In genomic region chr13:39036212-39036611, GRCh38 we compare ENCODE assay signal across 8 cellular contexts. TPM values are rescaled to one million over a fixed set of nuclear protein-coding genes. Genes with fewer than 3 reads are reported as not detected.
DNase-seq lines count a peak whose midpoint lies in the region; ATAC-seq and TF ChIP-seq lines count a peak whose summit lies in the region.

No MANE protein-coding gene starts in this region.

- H3K27me3 ChIP-seq in PC-9 (ENCODE audit: insufficient read depth, low read depth) (no peaks in the 10 kb centered on the region), ectodermal cell (ENCODE audit: control insufficient read depth, insufficient read depth, low read length, poor library complexity, severe bottlenecking) (no peaks in the 10 kb centered on the region)

- peak; percentile 30 for DNase-seq in activated CD4-positive, alpha-beta T cell treated with anti-CD3 and anti-CD28 coated beads for 48 hours
- DNase-seq in activated CD4-positive, alpha-beta T cell treated with anti-CD3 and anti-CD28 coated beads, Interleukin-2, amount 50 U/mL, for 1 hour: no peak
- DNase-seq in PC-9 (no peak), nephron progenitor cell (no peak), midbrain (lab: John Stamatoyannopoulos, UW) (no peak), nucleus accumbens (lab: John Stamatoyannopoulos, UW) (no peak)

- no peak overlapping the region for H3K27ac Mint-ChIP-seq in nephron progenitor cell

- no peaks in the 10 kb centered on the region for H3K9me3 Mint-ChIP-seq in nephron progenitor cell

- 0 out of 2 replicates have a peak, but pooled peaks cover 4% of the 10 kb centered on the region for H3F3A ChIP-seq in PC-9 (ENCODE audit: insufficient read depth, low read depth)

- peaks cover 83% of the 10 kb centered on the region for H3K79me2 ChIP-seq in PC-9 (ENCODE audit: low read depth)

- H3K27ac ChIP-seq in PC-9 (peak overlapping the region; percentile 41), ectodermal cell (ENCODE audit: insufficient read depth, low read depth, low read length, poor library complexity, severe bottlenecking) (no peak overlapping the region)

- H2AFZ ChIP-seq in PC-9: peak overlapping the region; percentile 93

- H3K36me3 ChIP-seq in PC-9 (ENCODE audit: low read depth): peaks cover 17% of the 10 kb centered on the region; the same call in 1 of the 2 replicates
- no peaks in the 10 kb centered on the region for H3K36me3 ChIP-seq in ectodermal cell (ENCODE audit: control insufficient read depth, insufficient read depth, low read length)

- peak overlapping the region; percentile 99 for H3K4me3 Mint-ChIP-seq in nephron progenitor cell

- H3K4me2 ChIP-seq in PC-9: peak overlapping the region; percentile 96

- peaks cover 27% of the 10 kb centered on the region for H4K20me1 ChIP-seq in PC-9 (ENCODE audit: insufficient read depth)

- H3K9me3 ChIP-seq in PC-9 (ENCODE audit: insufficient read depth, low read depth) (no peaks in the 10 kb centered on the region), ectodermal cell (ENCODE audit: control insufficient read depth, low read length) (no peaks in the 10 kb centered on the region)

- WGBS in ectodermal cell, 2 experiments: 1 to 5% methylated on average over 8 to 9 of the region's 9 CpGs

- peaks cover 10% of the 10 kb centered on the region for H3K36me3 Mint-ChIP-seq in nephron progenitor cell (ENCODE audit: low read depth)

- BruUV-seq in PC-9 (replicated peaks; lab: Mats Ljungman, UMichigan): no TSS peak

- peak overlapping the region; percentile 90 for H3K4me3 ChIP-seq in PC-9
- H3K4me3 ChIP-seq in ectodermal cell (ENCODE audit: insufficient read depth, low read depth, low read length): peak overlapping the region; percentile 95

- POLR2A ChIA-PET in PC-9 (lab: Charles Lee; ENCODE audit: unreplicated experiment): interaction anchor here (0.7 kb wide), 3 partner anchors 120 to 649 kb away, joined by 3 to 7 read pairs (median 4); no protein-coding TSS in a partner anchor

- CTCF ChIA-PET in PC-9 (lab: Charles Lee): interaction anchor here (1.5 kb wide), 1 partner anchor 12 kb away, joined by 10 read pairs; no protein-coding TSS in a partner anchor

- H3K9me2 ChIP-seq in PC-9 (ENCODE audit: insufficient read depth): no peaks in the 10 kb centered on the region

- ATAC-seq in HG03108 (IDR thresholded peaks at IDR 0.05; ENCODE audit: unreplicated experiment): no peak

- intact Hi-C loops in PC-9 (cut with micrococcal nuclease; ENCODE audit: unreplicated experiment): loop anchor here (5.0 kb wide), 2 partner anchors 566 to 621 kb away; partner anchors contain the start of genes COG6 and LHFPL6

- H3K4me1 ChIP-seq in PC-9 (replicated peaks; ENCODE audit: insufficient read depth) (peaks cover 21% of the 10 kb centered on the region), ectodermal cell (ENCODE audit: control insufficient read depth, insufficient read depth, low read length) (peaks cover 19% of the 10 kb centered on the region)

- H3K4me1 Mint-ChIP-seq in nephron progenitor cell: peaks cover 66% of the 10 kb centered on the region

- H3K27me3 Mint-ChIP-seq in nephron progenitor cell (ENCODE audit: low read depth, poor library complexity): no peaks in the 10 kb centered on the region

- TF ChIP-seq CTCF in PC-9 (conservative IDR thresholded peaks at IDR 0.05) (no peak), nephron progenitor cell (IDR thresholded peaks at IDR 0.05) (no peak)

RNA-seq across cellular contexts. Expression of gene PROSER1, which starts 1.7 kb away (rescaled TPM):
- 30.1 and 32.3 TPM in 2 replicates for total RNA-seq in PC-9 (2021)
- 57.9 TPM for polyA plus RNA-seq in ectodermal cell (2013, experiment 1 of 4)
- polyA plus RNA-seq in ectodermal cell (2013, experiment 2 of 4): 63.4 TPM
- polyA plus RNA-seq in ectodermal cell (2013, experiment 3 of 4): 44.7 TPM
- polyA plus RNA-seq in ectodermal cell (2013, experiment 4 of 4): 55.8 TPM

RNA-seq across cellular contexts. Expression of gene NHLRC3, which starts 2.0 kb away (rescaled TPM):
- 19.6 and 25.6 TPM in 2 replicates for total RNA-seq in PC-9 (2021)
- 28.6 TPM for polyA plus RNA-seq in ectodermal cell (2013, experiment 1 of 4)
- 30.8 TPM for polyA plus RNA-seq in ectodermal cell (2013, experiment 2 of 4)
- polyA plus RNA-seq in ectodermal cell (2013, experiment 3 of 4): 20.6 TPM
- polyA plus RNA-seq in ectodermal cell (2013, experiment 4 of 4): 23.4 TPM

RNA-seq across cellular contexts. Expression of gene STOML3, which starts 45.6 kb away (rescaled TPM):
- total RNA-seq in PC-9 (2021): not detected in 2 replicates
- polyA plus RNA-seq in ectodermal cell (2013, experiment 1 of 4): 3.6 TPM
- polyA plus RNA-seq in ectodermal cell (2013, experiment 2 of 4): 2.2 TPM
- polyA plus RNA-seq in ectodermal cell (2013, experiment 3 of 4): 1.2 TPM
- 1.3 TPM for polyA plus RNA-seq in ectodermal cell (2013, experiment 4 of 4)
